8 cellular contexts compared by ENCODE assay signal in genomic region chr3:12796171-12797123, GRCh38. TPM values are rescaled to one million over a fixed set of nuclear protein-coding genes. Genes with fewer than 3 reads are reported as not detected.
DNase-seq lines count a peak whose midpoint lies in the region; ATAC-seq and TF ChIP-seq lines count a peak whose summit lies in the region.

CAND2 (plus strand) TSS chr3:12796680; CDS start chr3:12796721, 41 bp downstream.

- peak within 1 kb of the TSS; percentile 86 for H3K4me3 Mint-ChIP-seq in mesothelial cell of epicardium

- H3K36me3 Mint-ChIP-seq in mesothelial cell of epicardium = no peaks in the 10 kb centered on the region

- TF ChIP-seq CTCF in epithelial cell of esophagus (IDR thresholded peaks at IDR 0.05; ENCODE audit: insufficient read depth, low read depth, low read length, missing control alignments) = no peak
- TF ChIP-seq CTCF in mesothelial cell of epicardium (IDR thresholded peaks at IDR 0.05; ENCODE audit: unreplicated experiment) = no peak

- in situ Hi-C loops in KBM-7 (cut with MboI; ENCODE audit: low pct_unique_long_range_greater_than_20kb, low sequenced_read_pairs) = no loop called here

- H3K4me1 Mint-ChIP-seq in mesothelial cell of epicardium = peaks cover 5% of the 10 kb centered on the region

- no peak for ATAC-seq in HG03025 (IDR thresholded peaks at IDR 0.05; ENCODE audit: low FRiP score, unreplicated experiment)

- H3K9me3 Mint-ChIP-seq in mesothelial cell of epicardium = no peaks in the 10 kb centered on the region

- H3K4me3 ChIP-seq in epithelial cell of esophagus (ENCODE audit: low read length) = peak within 1 kb of the TSS; percentile 50

- H3K27me3 Mint-ChIP-seq in mesothelial cell of epicardium (ENCODE audit: low read depth) = no peaks in the 10 kb centered on the region

- peak; percentile 68 for DNase-seq in ELF-1 (ENCODE audit: low read depth, low spot score)
- peak; percentile 50 for DNase-seq in NCI-H146 (lab: John Stamatoyannopoulos, UW)
- DNase-seq in activated CD8-positive, alpha-beta memory T cell treated with anti-CD3 and anti-CD28 coated beads, Interleukin-2, amount 50 U/mL, for 4 hours = peak; percentile 45
- peak; percentile 22 for DNase-seq in epithelial cell of esophagus (ENCODE audit: low read depth)
- DNase-seq in mesothelial cell of epicardium (ENCODE audit: low spot score in 2 of 2, unreplicated experiment in 2 of 2) = peak in 1 of 2 experiments; percentile 59
- peak; percentile 10 for DNase-seq in stromal cell of bone marrow (ENCODE audit: low read depth)
- DNase-seq in KBM-7 = no peak

- H3K27ac Mint-ChIP-seq in mesothelial cell of epicardium = peak within 1 kb of the TSS; percentile 53

RNA-seq across cellular contexts. Expression of gene CAND2, which starts in this region (rescaled TPM):
- total RNA-seq in mesothelial cell of epicardium = 13.2 to 14.4 TPM (median 14.0 TPM) in 3 replicates
